In genomic region chr20:48342822-48343513, GRCh38 we compare ENCODE assay signal across 1 cellular context.
TF ChIP-seq lines count a peak whose summit lies in the region.

No MANE protein-coding gene starts in this region.

TF ChIP-seq in H1, 55 proteins besides CTCF, POLR2A, EP300 and RAD21:
- TF ChIP-seq POLR2AphosphoS5 (IDR thresholded peaks at IDR 0.05; ENCODE audit: low read depth, low read length), result no peak
- no peak for TF ChIP-seq PHF8 (conservative IDR thresholded peaks at IDR 0.05; ENCODE audit: low read depth, low read length)
- TF ChIP-seq MAFK (IDR thresholded peaks at IDR 0.05; ENCODE audit: low read depth, low read length), result no peak
- no peak for TF ChIP-seq CTBP2 (IDR thresholded peaks at IDR 0.05; ENCODE audit: borderline replicate concordance, insufficient read depth, insufficient read length, low read length)
- TF ChIP-seq KDM5A (IDR thresholded peaks at IDR 0.05; ENCODE audit: low read length), result no peak
TF ChIP-seq in H1: peak in this region for 0.
